ENCODE assay signal across 22 cellular contexts in genomic region chr13:109762791-109763190, GRCh38. TPM values are rescaled to one million over a fixed set of nuclear protein-coding genes. Genes with fewer than 3 reads are reported as not detected.
A peak's percentile ranks its signal among the peaks of the same experiment; 100 is the strongest.
DNase-seq lines count a peak whose midpoint lies in the region; ATAC-seq and TF ChIP-seq lines count a peak whose summit lies in the region.
"Had no signal": no experiment of that assay in that cellular context is flagged by ENCODE, and none has a peak within 500 bp of the region (broad histone marks: within the 10 kb centered on the region; RNA-seq: fewer than 3 reads in every experiment).

No MANE protein-coding gene starts in this region.

- intact Hi-C loops in esophagus muscularis mucosa (cut with DNase I) = no loop called here

- no peak overlapping the region for H3K9ac ChIP-seq in SK-N-MC (ENCODE audit: insufficient read length)
- H3K9ac ChIP-seq in subcutaneous abdominal adipose tissue (ENCODE audit: low read length in 5 of 5) = peak overlapping the region in 1 of 5 donors; percentile 41
- H3K9ac ChIP-seq: BLaER1 treated with 17β-estradiol and CSF1 and Interleukin-3, amounts not matched to agents 10 nM and 100 nM had no signal

- peak overlapping the region; percentile 53 for H3K27ac ChIP-seq in SK-N-MC
- H3K27ac ChIP-seq in esophagus muscularis mucosa (replicated peaks in 1 of 4) = no peak overlapping the region
- peak overlapping the region; percentile 76 for H3K27ac ChIP-seq in subcutaneous abdominal adipose tissue (ENCODE audit: low read depth, low read length)
- H3K27ac ChIP-seq: BLaER1 treated with 17β-estradiol and CSF1 and Interleukin-3, amounts not matched to agents 10 nM and 100 nM had no signal

- no peak for TF ChIP-seq CTCF in esophagus muscularis mucosa (IDR thresholded peaks at IDR 0.05)

- WGBS in esophagus muscularis mucosa = 93% methylated on average over 6 of the region's 6 CpGs

- no peaks in the 10 kb centered on the region for H3K9me3 Mint-ChIP-seq in stimulated activated memory B cell treated with anti-CD40 and anti-IgM and Interleukin-4, amounts not matched to agents 10 μg/mL and 1 μg/mL and 100 μg/mL, for 72 hours
- H3K9me3 Mint-ChIP-seq: CD4-positive, alpha-beta memory T cell; HFFc6; T-cell had no signal

- H3K27me3 Mint-ChIP-seq in stimulated activated memory B cell treated with anti-CD40 and anti-IgM and Interleukin-4, amounts not matched to agents 10 μg/mL and 1 μg/mL and 100 μg/mL, for 72 hours = no peaks in the 10 kb centered on the region
- H3K27me3 Mint-ChIP-seq: CD4-positive, alpha-beta memory T cell; T-cell had no signal

- peaks cover 50 to 82% (median 74%) of the 10 kb centered on the region in 4 donors for H3K4me1 ChIP-seq in esophagus muscularis mucosa
- peaks cover 0 to 67% (median 20%) of the 10 kb centered on the region in 5 donors for H3K4me1 ChIP-seq in subcutaneous abdominal adipose tissue (ENCODE audit: control insufficient read depth in 5 of 5, insufficient read depth in 5 of 5, low read length in 5 of 5)
- H3K4me1 ChIP-seq: Caco-2 had no signal

- H3K4me1 Mint-ChIP-seq in stimulated activated memory B cell treated with anti-CD40 and anti-IgM and Interleukin-4, amounts not matched to agents 10 μg/mL and 1 μg/mL and 100 μg/mL, for 72 hours = peaks cover 6% of the 10 kb centered on the region

- no peak overlapping the region for H3K4me3 Mint-ChIP-seq in stimulated activated memory B cell treated with anti-CD40 and anti-IgM and Interleukin-4, amounts not matched to agents 10 μg/mL and 1 μg/mL and 100 μg/mL, for 72 hours
- H3K4me3 Mint-ChIP-seq: HFFc6, T-cell had no signal

- no peaks in the 10 kb centered on the region for H3K27me3 ChIP-seq in esophagus muscularis mucosa
- no peaks in the 10 kb centered on the region for H3K27me3 ChIP-seq in subcutaneous abdominal adipose tissue (ENCODE audit: control insufficient read depth in 5 of 5, insufficient read depth in 4 of 5, low read length in 5 of 5)
- H3K27me3 ChIP-seq: BLaER1 treated with 17β-estradiol and CSF1 and Interleukin-3, amounts not matched to agents 10 nM and 100 nM had no signal

- peak; percentile 0 for DNase-seq in HCEC 1CT
- no peak for DNase-seq in SK-N-MC (ENCODE audit: low read depth, low spot score)
- DNase-seq in esophagus muscularis mucosa (ENCODE audit: extremely low spot score) = peak; percentile 70
- no peak for DNase-seq in DMS114 treated with DMSO at 0.1 percent for 48 hours (lab: John Stamatoyannopoulos, UW; ENCODE audit: unreplicated experiment)
- DNase-seq: ACHN; Caco-2; CD4-positive, alpha-beta memory T cell; DMS 273 treated with DMSO at 0.1 percent for 48 hours; GDM1; H7; HFFc6; IMR-90; MV-4-11; NCI-H1105 treated with DMSO at 0.1 percent for 48 hours; NCI-H2029 treated with DMSO at 0.1 percent for 48 hours; NCI-H2171; NCI-H524 treated with DMSO at 0.1 percent for 48 hours had no signal

- peaks cover 85% of the 10 kb centered on the region for H3K36me3 ChIP-seq in SK-N-MC (ENCODE audit: insufficient read depth, low read length)
- H3K36me3 ChIP-seq in esophagus muscularis mucosa = peaks cover 0 to 5% (median 0%) of the 10 kb centered on the region in 4 donors
- H3K36me3 ChIP-seq in subcutaneous abdominal adipose tissue (ENCODE audit: control insufficient read depth in 5 of 5, insufficient read depth in 5 of 5, low read length in 5 of 5) = peaks cover 0 to 9% (median 4%) of the 10 kb centered on the region in 5 donors

- H3K4me3 ChIP-seq in SK-N-MC (0 out of 2 replicates have a peak overlapping the region, but pooled peaks have one; percentile 4), esophagus muscularis mucosa (no peak overlapping the region), subcutaneous abdominal adipose tissue (ENCODE audit: low read depth in 1 of 5, low read length in 5 of 5) (no peak overlapping the region)
- H3K4me3 ChIP-seq: BLaER1 treated with 17β-estradiol and CSF1 and Interleukin-3, amounts not matched to agents 10 nM and 100 nM had no signal

- TF ChIP-seq EP300 in esophagus muscularis mucosa (IDR thresholded peaks at IDR 0.05) = no peak

- ATAC-seq in GM18519 (IDR thresholded peaks at IDR 0.05; ENCODE audit: low FRiP score, unreplicated experiment) = no peak
- no peak for ATAC-seq in stimulated activated memory B cell treated with anti-CD40 and anti-IgM and Interleukin-4, amounts not matched to agents 10 μg/mL and 1 μg/mL and 100 μg/mL, for 72 hours
- ATAC-seq: T-cell had no signal

- H3K36me3 Mint-ChIP-seq in stimulated activated memory B cell treated with anti-CD40 and anti-IgM and Interleukin-4, amounts not matched to agents 10 μg/mL and 1 μg/mL and 100 μg/mL, for 72 hours = peaks cover 6% of the 10 kb centered on the region

- H3K27ac Mint-ChIP-seq in stimulated activated memory B cell treated with anti-CD40 and anti-IgM and Interleukin-4, amounts not matched to agents 10 μg/mL and 1 μg/mL and 100 μg/mL, for 72 hours = no peak overlapping the region
- H3K27ac Mint-ChIP-seq: HFFc6, T-cell had no signal

- no peak for TF ChIP-seq POLR2A in esophagus muscularis mucosa (IDR thresholded peaks at IDR 0.05; ENCODE audit: low read depth)

- H3K9me3 ChIP-seq in SK-N-MC (ENCODE audit: low read depth, low read length) (no peaks in the 10 kb centered on the region), esophagus muscularis mucosa (no peaks in the 10 kb centered on the region), subcutaneous abdominal adipose tissue (ENCODE audit: control insufficient read depth in 5 of 5, low read length in 5 of 5) (no peaks in the 10 kb centered on the region)
- H3K9me3 ChIP-seq: BLaER1 treated with 17β-estradiol and CSF1 and Interleukin-3, amounts not matched to agents 10 nM and 100 nM; Caco-2 had no signal

RNA-seq across cellular contexts. Expression of gene IRS2, which starts 23.6 kb away (rescaled TPM):
- 10 to 100 TPM; 46.4 to 95.3 (median 63.7) TPM for total RNA-seq in esophagus muscularis mucosa

Comparison
In these comparisons a context has a peak if more than half of its experiments do, and no peak if none do; other contexts are left out.
1. DNase-seq: peak in HCEC 1CT (single experiment) and esophagus muscularis mucosa (single experiment); none in SK-N-MC (single experiment) and DMS114 treated with DMSO at 0.1 percent for 48 hours (single experiment).
2. H3K27ac ChIP-seq: peak in SK-N-MC (single experiment) and subcutaneous abdominal adipose tissue (single experiment); none in esophagus muscularis mucosa (0 of 4).